Comparison of ENCODE assay signal across 15 cellular contexts in the genomic region with DNA sequence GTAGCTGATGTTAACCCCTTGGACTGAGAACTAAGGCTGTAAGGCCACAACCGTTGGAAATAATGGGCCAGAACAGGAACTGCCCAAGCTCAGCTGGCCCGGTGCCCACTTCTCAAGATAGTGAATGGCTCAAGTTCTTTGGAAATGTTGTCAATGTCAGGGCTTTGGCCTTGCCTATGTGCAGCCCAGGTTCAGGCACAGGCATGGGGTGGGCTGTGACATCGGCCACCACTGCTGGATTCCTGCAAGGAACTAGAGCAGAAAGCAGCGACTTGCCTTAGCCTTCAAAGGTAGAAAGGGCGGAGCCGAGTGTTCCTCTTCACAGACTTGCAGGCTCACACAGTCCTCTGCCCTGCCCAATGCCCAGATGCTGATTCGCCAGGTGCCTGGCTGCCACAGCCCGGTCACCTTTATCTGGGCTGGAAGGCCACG.
DNase-seq lines count a peak whose midpoint lies in the region; ATAC-seq and TF ChIP-seq lines count a peak whose summit lies in the region.
"Had no signal": no experiment of that assay in that cellular context is flagged by ENCODE, and none has a peak within 500 bp of the region (broad histone marks: within the 10 kb centered on the region; RNA-seq: fewer than 3 reads in every experiment).

No MANE protein-coding gene starts in this region.

- H3K27me3 ChIP-seq in BLaER1 treated with 17β-estradiol and CSF1 and Interleukin-3, amounts not matched to agents 10 nM and 100 nM = no peaks in the 10 kb centered on the region
- H3K27me3 ChIP-seq in right atrium auricular region = no peaks in the 10 kb centered on the region
- H3K27me3 ChIP-seq: dorsolateral prefrontal cortex had no signal

- peaks cover 54 to 98% (median 85%) of the 10 kb centered on the region in 10 experiments for H3K4me1 ChIP-seq in BLaER1 treated with 17β-estradiol and CSF1 and Interleukin-3, amounts not matched to agents 10 nM and 100 nM
- H3K4me1 ChIP-seq in right atrium auricular region = peaks cover 0 to 17% of the 10 kb centered on the region in 2 donors

- no peaks in the 10 kb centered on the region for H3K36me3 Mint-ChIP-seq in mesothelial cell of epicardium
- H3K36me3 Mint-ChIP-seq: brain had no signal

- TF ChIP-seq CTCF in right atrium auricular region (IDR thresholded peaks at IDR 0.05) (no peak), mesothelial cell of epicardium (IDR thresholded peaks at IDR 0.05; ENCODE audit: unreplicated experiment) (no peak)

- H3K9ac ChIP-seq in BLaER1 treated with 17β-estradiol and CSF1 and Interleukin-3, amounts not matched to agents 10 nM and 100 nM = peak overlapping the region in 7 of 11 experiments; percentile 50 to 83 (median 77); a peak in 13 of 22 replicates

- no peaks in the 10 kb centered on the region for H4K20me1 ChIP-seq in BLaER1 treated with 17β-estradiol and CSF1 and Interleukin-3, amounts not matched to agents 10 nM and 100 nM

- peak; percentile 69 for DNase-seq in SW480 (ENCODE audit: low spot score)
- DNase-seq in right atrium auricular region (ENCODE audit: low spot score) = peak; percentile 76
- peak; percentile 65 for DNase-seq in renal cortical epithelial cell (ENCODE audit: low read depth)
- DNase-seq in activated CD4-positive, alpha-beta T cell treated with anti-CD3 and anti-CD28 coated beads for 4 hours = no peak
- no peak for DNase-seq in HuH-7 (ENCODE audit: low spot score)
- DNase-seq in mesothelial cell of epicardium (ENCODE audit: low spot score in 2 of 2, unreplicated experiment in 2 of 2) = no peak
- DNase-seq: activated naive CD4-positive, alpha-beta T cell treated with anti-CD3 and anti-CD28 coated beads for 36 hours; Calu3; dorsolateral prefrontal cortex; NCI-H1105; posterior cingulate gyrus; WERI-Rb-1 had no signal

- H3K36me3 ChIP-seq in BLaER1 treated with 17β-estradiol and CSF1 and Interleukin-3, amounts not matched to agents 10 nM and 100 nM = no peaks in the 10 kb centered on the region
- H3K36me3 ChIP-seq in right atrium auricular region = no peaks in the 10 kb centered on the region
- H3K36me3 ChIP-seq: WERI-Rb-1 had no signal

- peak overlapping the region in 9 of 11 experiments; percentile 41 to 90 (median 76); a peak in 19 of 22 replicates for H3K27ac ChIP-seq in BLaER1 treated with 17β-estradiol and CSF1 and Interleukin-3, amounts not matched to agents 10 nM and 100 nM
- no peak overlapping the region for H3K27ac ChIP-seq in right atrium auricular region
- H3K27ac ChIP-seq: dorsolateral prefrontal cortex, WERI-Rb-1 had no signal

- H3K4me3 Mint-ChIP-seq in mesothelial cell of epicardium = no peak overlapping the region
- H3K4me3 Mint-ChIP-seq: activated naive CD4-positive, alpha-beta T cell treated with anti-CD3 and anti-CD28 coated beads for 36 hours; brain had no signal

- peaks cover 67% of the 10 kb centered on the region for H3K4me1 Mint-ChIP-seq in mesothelial cell of epicardium

- no peak for ATAC-seq in activated CD4-positive, CD25-positive, alpha-beta regulatory T cell treated with anti-CD3 and anti-CD28 coated beads, Interleukin-2, amount 50 U/mL, for 24 hours

- no peaks in the 10 kb centered on the region for H3K9me3 Mint-ChIP-seq in mesothelial cell of epicardium
- H3K9me3 Mint-ChIP-seq: activated naive CD4-positive, alpha-beta T cell treated with anti-CD3 and anti-CD28 coated beads for 36 hours; brain had no signal

- no peaks in the 10 kb centered on the region for H3K9me3 ChIP-seq in BLaER1 treated with 17β-estradiol and CSF1 and Interleukin-3, amounts not matched to agents 10 nM and 100 nM (replicated peaks in 1 of 11)
- H3K9me3 ChIP-seq in right atrium auricular region = no peaks in the 10 kb centered on the region

- no peak overlapping the region for H3K27ac Mint-ChIP-seq in mesothelial cell of epicardium
- H3K27ac Mint-ChIP-seq: activated naive CD4-positive, alpha-beta T cell treated with anti-CD3 and anti-CD28 coated beads for 36 hours had no signal

- peak overlapping the region in 3 of 10 experiments; percentile 25 to 46 (median 43); a peak in 3 of 20 replicates for H3K4me3 ChIP-seq in BLaER1 treated with 17β-estradiol and CSF1 and Interleukin-3, amounts not matched to agents 10 nM and 100 nM
- no peak overlapping the region for H3K4me3 ChIP-seq in right atrium auricular region
- H3K4me3 ChIP-seq: dorsolateral prefrontal cortex had no signal

- H3K27me3 Mint-ChIP-seq in mesothelial cell of epicardium (ENCODE audit: low read depth) = no peaks in the 10 kb centered on the region
- H3K27me3 Mint-ChIP-seq: brain had no signal

- H3K4me2 ChIP-seq in BLaER1 treated with 17β-estradiol and CSF1 and Interleukin-3, amounts not matched to agents 10 nM and 100 nM = peak overlapping the region; percentile 67 to 94 (median 80)

Comparison
In these comparisons a context has a peak if more than half of its experiments do, and no peak if none do; other contexts are left out.
1. H3K27ac ChIP-seq: peak in BLaER1 treated with 17β-estradiol and CSF1 and Interleukin-3, amounts not matched to agents 10 nM and 100 nM (9 of 11); none in right atrium auricular region (0 of 2).
2. DNase-seq: peak in SW480 (single experiment), right atrium auricular region (single experiment) and renal cortical epithelial cell (single experiment); none in activated CD4-positive, alpha-beta T cell treated with anti-CD3 and anti-CD28 coated beads for 4 hours (0 of 2), HuH-7 (single experiment) and mesothelial cell of epicardium (0 of 2).